In the genomic region with DNA sequence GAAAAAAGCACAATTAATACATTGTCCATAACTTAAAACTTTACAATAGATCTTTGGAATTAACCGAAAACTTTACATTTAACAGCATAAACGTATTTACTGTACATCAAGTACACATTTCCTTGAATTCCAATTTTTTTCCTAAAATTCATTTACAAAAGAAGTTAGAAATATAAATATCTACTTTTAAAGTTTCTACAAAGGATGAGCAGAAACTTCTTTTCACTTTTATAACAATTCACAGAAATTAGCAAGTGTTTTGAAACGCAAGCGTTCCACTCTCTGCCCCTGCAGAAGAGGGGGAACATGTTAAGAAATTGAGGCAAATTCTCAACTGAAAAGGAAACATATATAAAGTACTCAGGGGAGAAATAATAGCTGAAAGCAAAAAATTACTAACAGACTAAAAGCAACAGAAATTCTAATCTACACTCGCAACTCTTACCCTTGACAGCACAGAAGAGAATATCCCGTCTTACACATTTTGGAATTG, we compare ENCODE assay signal across 8 cellular contexts. TPM values are rescaled to one million over a fixed set of nuclear protein-coding genes. Genes with fewer than 3 reads are reported as not detected.
DNase-seq lines count a peak whose midpoint lies in the region; ATAC-seq, FAIRE-seq and TF ChIP-seq lines count a peak whose summit lies in the region.

No MANE protein-coding gene starts in this region.

- intact Hi-C loops in left cardiac atrium (cut with DNase I) = loop anchor here (1.0 to 10.0 kb wide), 3 partner anchors 48 to 96 kb away; a partner anchor contains a TSS
- intact Hi-C loops in aorta (cut with DNase I) = loop anchor here (1.0 to 10.0 kb wide), 3 partner anchors 50 to 98 kb away; no protein-coding TSS in a partner anchor

- 0 to 1% methylated on average over 6 of the region's 6 CpGs for WGBS in aorta, 2 donors

- ATAC-seq in left cardiac atrium (no peak), aorta (ENCODE audit: low FRiP score) (no peak), HG03342 (IDR thresholded peaks at IDR 0.05; ENCODE audit: unreplicated experiment) (no peak)

- no peaks in the 10 kb centered on the region for H3K27me3 ChIP-seq in right atrium auricular region
- H3K27me3 ChIP-seq in bronchial epithelial cell (ENCODE audit: control insufficient read depth, insufficient read depth, low read length) = no peaks in the 10 kb centered on the region
- H3K27me3 ChIP-seq in mononuclear cell (ENCODE audit: insufficient read depth, low read length) = no peaks in the 10 kb centered on the region
- no peaks in the 10 kb centered on the region for H3K27me3 ChIP-seq in aorta (ENCODE audit: control insufficient read depth in 1 of 2, insufficient read depth in 2 of 2, low read length in 1 of 2)

- FAIRE-seq in bronchial epithelial cell (lab: Jason Lieb, UNC) = no peak
- FAIRE-seq in H54 (lab: Jason Lieb, UNC) = no peak
- no peak for FAIRE-seq in frontal cortex (lab: Jason Lieb, UNC)

- H3K36me3 ChIP-seq in right atrium auricular region (no peaks in the 10 kb centered on the region), bronchial epithelial cell (ENCODE audit: control insufficient read depth, insufficient read depth, low read length) (peaks cover 1% of the 10 kb centered on the region), aorta (ENCODE audit: control insufficient read depth in 1 of 2, insufficient read depth in 2 of 2, low read length in 1 of 2) (no peaks in the 10 kb centered on the region)

- H3K9me3 ChIP-seq in right atrium auricular region (no peaks in the 10 kb centered on the region), mononuclear cell (ENCODE audit: low read depth, low read length) (no peaks in the 10 kb centered on the region), aorta (ENCODE audit: control insufficient read depth, low read length) (no peaks in the 10 kb centered on the region)

- TF ChIP-seq CTCF in right atrium auricular region (IDR thresholded peaks at IDR 0.05) = no peak
- no peak for TF ChIP-seq CTCF in bronchial epithelial cell (IDR thresholded peaks at IDR 0.05; ENCODE audit: insufficient read depth, low read length, severe bottlenecking)

- H3K27ac ChIP-seq in right atrium auricular region (peak overlapping the region; percentile 100), aorta (ENCODE audit: low read depth in 1 of 2, low read length in 2 of 2) (peak overlapping the region in 1 of 2 donors; percentile 61)

- peaks cover 0 to 53% of the 10 kb centered on the region in 2 donors for H3K4me1 ChIP-seq in right atrium auricular region
- H3K4me1 ChIP-seq in mononuclear cell (ENCODE audit: insufficient read depth, low read length) = peaks cover 53% of the 10 kb centered on the region
- H3K4me1 ChIP-seq in aorta (ENCODE audit: control insufficient read depth in 1 of 2, insufficient read depth in 2 of 2, low read length in 2 of 2) = no peaks in the 10 kb centered on the region

- H3K4me3 ChIP-seq in right atrium auricular region (peak overlapping the region; percentile 89 to 99), bronchial epithelial cell (ENCODE audit: low read depth, low read length) (peak overlapping the region; percentile 92), mononuclear cell (ENCODE audit: low read length) (peak overlapping the region; percentile 87), aorta (ENCODE audit: low read length in 2 of 2) (peak overlapping the region; percentile 89 to 94)

- DNase-seq in right atrium auricular region (ENCODE audit: low spot score) (no peak), left cardiac atrium (no peak), bronchial epithelial cell (ENCODE audit: low read depth) (no peak), aorta (no peak), H54 (ENCODE audit: insufficient read length, low spot score) (no peak), frontal cortex (ENCODE audit: low spot score in 2 of 2) (no peak)

- no peak for TF ChIP-seq POLR2A in H54 (IDR thresholded peaks at IDR 0.05; ENCODE audit: low read depth, low read length)

RNA-seq across cellular contexts. Expression of a gene that starts 1.5 kb away (rescaled TPM):
- total RNA-seq in right atrium auricular region (10 to 100 TPM; 68.2 to 84.1 TPM), left cardiac atrium (10 to 100 TPM; 68.4 to 69.0 TPM), bronchial epithelial cell (64.5 and 68.5 TPM in 2 replicates), mononuclear cell (123 TPM), aorta (100 to 1,000 TPM; 101 to 131 TPM), frontal cortex (8.6 TPM)
- 100 to 1,000 TPM in 1 of 2 donors, 10 to 100 TPM in 1; 83.4 to 103 TPM for polyA plus RNA-seq in aorta

RNA-seq across cellular contexts. Expression of a gene that starts 50.4 kb away (rescaled TPM):
- total RNA-seq in right atrium auricular region (10 to 100 TPM; 24.1 to 28.1 TPM), left cardiac atrium (100 to 1,000 TPM in 1 of 2 donors, 10 to 100 TPM in 1; 81.3 to 117 TPM), bronchial epithelial cell (30.5 and 34.3 TPM in 2 replicates), mononuclear cell (108 TPM), aorta (100 to 1,000 TPM; 149 to 178 TPM), frontal cortex (63.2 TPM)
- polyA plus RNA-seq in aorta = 100 to 1,000 TPM; 118 to 139 TPM
